ENCODE assay signal across 19 cellular contexts in genomic region chr1:115680730-115681111, GRCh38. TPM values are rescaled to one million over a fixed set of nuclear protein-coding genes. Genes with fewer than 3 reads are reported as not detected.
A peak's percentile ranks its signal among the peaks of the same experiment; 100 is the strongest.
DNase-seq lines count a peak whose midpoint lies in the region; ATAC-seq and TF ChIP-seq lines count a peak whose summit lies in the region.
"Had no signal": no experiment of that assay in that cellular context is flagged by ENCODE, and none has a peak within 500 bp of the region (broad histone marks: within the 10 kb centered on the region; RNA-seq: fewer than 3 reads in every experiment).

No MANE protein-coding gene starts in this region.

- peaks cover 0 to 23% (median 15%) of the 10 kb centered on the region in 4 donors for H3K4me1 ChIP-seq in tibial artery

- no peak overlapping the region for H3K4me3 ChIP-seq in tibial artery
- H3K4me3 ChIP-seq: BLaER1 treated with 17β-estradiol and CSF1 and Interleukin-3, amounts not matched to agents 10 nM and 100 nM; K562 had no signal

- H3K27ac ChIP-seq in tibial artery = peak overlapping the region; percentile 78 to 86
- H3K27ac ChIP-seq: 22Rv1; BLaER1 treated with 17β-estradiol and CSF1 and Interleukin-3, amounts not matched to agents 10 nM and 100 nM had no signal

- peak; percentile 70 for ATAC-seq in Right ventricle myocardium superior (ENCODE audit: poor library complexity)
- ATAC-seq: K562, Panc1 had no signal

- H3K36me3 ChIP-seq in tibial artery = peaks cover 21 to 35% (median 21%) of the 10 kb centered on the region in 3 donors

- intact Hi-C loops in Right ventricle myocardium superior (cut with DNase I) = no loop called here
- intact Hi-C loops in tibial artery (cut with DNase I; ENCODE audit: low total_unique reads) = no loop called here

- no peaks in the 10 kb centered on the region for H3K27me3 ChIP-seq in tibial artery
- H3K27me3 ChIP-seq: BLaER1 treated with 17β-estradiol and CSF1 and Interleukin-3, amounts not matched to agents 10 nM and 100 nM had no signal

- TF ChIP-seq CTCF in tibial artery (IDR thresholded peaks at IDR 0.05) = no peak

- no peaks in the 10 kb centered on the region for H3K9me3 ChIP-seq in tibial artery
- H3K9me3 ChIP-seq: BLaER1 treated with 17β-estradiol and CSF1 and Interleukin-3, amounts not matched to agents 10 nM and 100 nM had no signal

- peak; percentile 0 for DNase-seq in DMS53 (lab: John Stamatoyannopoulos, UW)
- no peak for DNase-seq in DMS53 treated with DMSO at 0.1 percent for 48 hours (lab: John Stamatoyannopoulos, UW; ENCODE audit: unreplicated experiment)
- DNase-seq in Right ventricle myocardium superior = no peak
- peak; percentile 22 for DNase-seq in myocyte (ENCODE audit: low read depth)
- no peak for DNase-seq in tibial artery
- DNase-seq in stimulated activated CD4-positive, alpha-beta T cell treated with anti-CD3 and anti-CD28 coated beads, Interleukin-4, amount 100 ng/mL, for 4 hours = no peak
- DNase-seq in AG20443 (ENCODE audit: low spot score) = no peak
- no peak for DNase-seq in D341Med (ENCODE audit: low spot score)
- DNase-seq: DMS 273 treated with DMSO at 0.1 percent for 48 hours, EL, HFFc6, NCI-H1048, NCI-H2107, NCI-H226, NCI-H69 had no signal

RNA-seq across cellular contexts. Expression of gene VANGL1, which starts 39.0 kb away (rescaled TPM):
- total RNA-seq in Right ventricle myocardium superior = 5.2 TPM
- 6.9 and 9.1 TPM in 2 replicates for total RNA-seq in myocyte
- 7.4 TPM for polyA plus RNA-seq in myocyte (2012)

Comparison
In these comparisons a context has a peak if more than half of its experiments do, and no peak if none do; other contexts are left out.
1. DNase-seq: peak in DMS53 (single experiment) and myocyte (single experiment); none in DMS53 treated with DMSO at 0.1 percent for 48 hours (single experiment), Right ventricle myocardium superior (single experiment), tibial artery (0 of 2), stimulated activated CD4-positive, alpha-beta T cell treated with anti-CD3 and anti-CD28 coated beads, Interleukin-4, amount 100 ng/mL, for 4 hours (0 of 2), AG20443 (single experiment) and D341Med (single experiment).